In genomic region chr18:35971661-35972196, GRCh38 we compare ENCODE assay signal across 8 cellular contexts.
DNase-seq lines count a peak whose midpoint lies in the region; ATAC-seq lines count a peak whose summit lies in the region.

No MANE protein-coding gene starts in this region.

- peak overlapping the region; percentile 99 for H3K4me3 Mint-ChIP-seq in activated CD4-positive, alpha-beta T cell treated with anti-CD3 and anti-CD28 coated beads for 36 hours

- peaks cover 29% of the 10 kb centered on the region for H3K36me3 Mint-ChIP-seq in activated CD4-positive, alpha-beta T cell treated with anti-CD3 and anti-CD28 coated beads for 36 hours (ENCODE audit: low read depth)

- POLR2A ChIA-PET in activated CD4-positive, alpha-beta T cell treated with anti-CD3 and anti-CD28 coated beads for 36 hours (lab: Charles Lee): interaction anchor here (0.9 kb wide), 1 partner anchor 158 kb away, joined by 4 read pairs; the partner anchor contains the start of gene ELP2

- no peak for DNase-seq in activated CD4-positive, alpha-beta T cell treated with anti-CD3 and anti-CD28 coated beads for 36 hours
- no peak for DNase-seq in activated CD4-positive, alpha-beta T cell treated with anti-CD3 and anti-CD28 coated beads for 48 hours
- DNase-seq in NCI-H460 (ENCODE audit: extremely low read depth, low read depth) (peak; percentile 3), cerebellum (ENCODE audit: low spot score) (peak; percentile 6), medulla oblongata (ENCODE audit: extremely low spot score) (peak; percentile 35), HuH-7.5 (ENCODE audit: low spot score) (no peak)

- intact Hi-C loops in activated CD4-positive, alpha-beta T cell treated with anti-CD3 and anti-CD28 coated beads for 36 hours (cut with DNase I, micrococcal nuclease): loop anchor here (1.0 to 10.0 kb wide), 16 partner anchors 96 to 1105 kb away; partner anchors contain the start of genes ELP2 (in 2 of the 2), INO80C (in 2 of the 2), RPRD1A (in 2 of the 2) and SLC39A6 (in 2 of the 2)

- H3K4me1 Mint-ChIP-seq in activated CD4-positive, alpha-beta T cell treated with anti-CD3 and anti-CD28 coated beads for 36 hours: peaks cover 49% of the 10 kb centered on the region

- CTCF ChIA-PET in activated CD4-positive, alpha-beta T cell treated with anti-CD3 and anti-CD28 coated beads for 36 hours (lab: Charles Lee): interaction anchor here (0.6 to 2.1 kb wide), 2 partner anchors 22 to 214 kb away, joined by 3 to 6 read pairs; no protein-coding TSS in a partner anchor

- no peaks in the 10 kb centered on the region for H3K9me3 Mint-ChIP-seq in activated CD4-positive, alpha-beta T cell treated with anti-CD3 and anti-CD28 coated beads for 36 hours (ENCODE audit: low read depth)

- H3K27me3 Mint-ChIP-seq in activated CD4-positive, alpha-beta T cell treated with anti-CD3 and anti-CD28 coated beads for 36 hours: no peaks in the 10 kb centered on the region

- peak overlapping the region; percentile 63 for H3K27ac ChIP-seq in urinary bladder (ENCODE audit: low read depth)

- no peaks in the 10 kb centered on the region for H3K36me3 ChIP-seq in urinary bladder (ENCODE audit: insufficient read depth)

- 33% methylated on average over 15 of the region's 15 CpGs for WGBS in urinary bladder

- ATAC-seq in activated CD4-positive, alpha-beta T cell treated with anti-CD3 and anti-CD28 coated beads for 36 hours: peak; percentile 4
- ATAC-seq in HG02623 (IDR thresholded peaks at IDR 0.05; ENCODE audit: unreplicated experiment): peak; percentile 5

- H3K4me3 ChIP-seq in urinary bladder (ENCODE audit: low read depth, low read length): peak overlapping the region; percentile 82

- H3K4me1 ChIP-seq in urinary bladder (ENCODE audit: insufficient read depth): no peaks in the 10 kb centered on the region

- peak overlapping the region; percentile 96 for H3K27ac Mint-ChIP-seq in activated CD4-positive, alpha-beta T cell treated with anti-CD3 and anti-CD28 coated beads for 36 hours

Comparison
In these comparisons a context has a peak if more than half of its experiments do, and no peak if none do; other contexts are left out.
1. DNase-seq: peak in NCI-H460 (single experiment), cerebellum (single experiment) and medulla oblongata (single experiment); none in activated CD4-positive, alpha-beta T cell treated with anti-CD3 and anti-CD28 coated beads for 36 hours (single experiment), activated CD4-positive, alpha-beta T cell treated with anti-CD3 and anti-CD28 coated beads for 48 hours (single experiment) and HuH-7.5 (single experiment).